23 cellular contexts compared by ENCODE assay signal in genomic region chr10:26385443-26385842, GRCh38.
"Had no signal": no experiment of that assay in that cellular context is flagged by ENCODE, and none has a peak within 500 bp of the region (broad histone marks: within the 10 kb centered on the region; RNA-seq: fewer than 3 reads in every experiment).

No MANE protein-coding gene starts in this region.

- DNase-seq: activated B cell treated with CpG ODN at 0.5 μM for 24 hours; activated CD4-positive, alpha-beta T cell treated with anti-CD3 and anti-CD28 coated beads for 1 hour; activated CD4-positive, alpha-beta T cell treated with anti-CD3 and anti-CD28 coated beads, Interleukin-2, amount 10 ng/mL, durations not matched to agents 24 days and 14 days; activated CD4-positive, alpha-beta T cell treated with anti-CD3 and anti-CD28 coated beads, Interleukin-2, amount 50 U/mL, for 48 hours; activated CD8-positive, alpha-beta memory T cell treated with anti-CD3 and anti-CD28 coated beads, Interleukin-2, amount 10 ng/mL, durations not matched to agents 7 days and 5 days; activated gamma-delta T cell; activated naive CD4-positive, alpha-beta T cell treated with anti-CD3 and anti-CD28 coated beads for 36 hours; activated T-cell treated with anti-CD3 and anti-CD28 coated beads, Interleukin-2, amount 50 U/mL, for 4 hours; amygdala; MM.1S; NCI-H1105; NCI-H1436; NCI-H1694 treated with DMSO at 0.1 percent for 48 hours; NCI-H2029 treated with DMSO at 0.1 percent for 48 hours; NCI-H2227 treated with DMSO at 0.1 percent for 48 hours; NCI-H446 treated with DMSO at 0.1 percent for 48 hours; NCI-H526; NCI-H774; SIG-M5; T-helper 17 cell; T-helper 9 cell had no signal

- FAIRE-seq: astrocyte had no signal

- ATAC-seq: activated CD8-positive, alpha-beta memory T cell treated with anti-CD3 and anti-CD28 coated beads, Interleukin-2, amount 10 ng/mL, durations not matched to agents 7 days and 5 days; activated T-cell treated with anti-CD3 and anti-CD28 coated beads, Interleukin-2, amount 50 U/mL, for 4 hours; activated T-helper 17 cell treated with anti-CD3 and anti-CD28 coated beads, Interleukin-2, amount 50 U/mL, for 72 hours; T-helper 17 cell had no signal
